14 cellular contexts compared by ENCODE assay signal in genomic region chr4:10587296-10587695, GRCh38.
DNase-seq lines count a peak whose midpoint lies in the region; ATAC-seq and TF ChIP-seq lines count a peak whose summit lies in the region.
"Had no signal": no experiment of that assay in that cellular context is flagged by ENCODE, and none has a peak within 500 bp of the region (broad histone marks: within the 10 kb centered on the region; RNA-seq: fewer than 3 reads in every experiment).

No MANE protein-coding gene starts in this region.

- H3K79me2 ChIP-seq in Loucy (ENCODE audit: insufficient read depth, low read length): no peaks in the 10 kb centered on the region

- no peaks in the 10 kb centered on the region for H3K36me3 ChIP-seq in Loucy (ENCODE audit: insufficient read depth, low read length)
- H3K36me3 ChIP-seq: HAP-1 had no signal

- ATAC-seq in effector memory CD8-positive, alpha-beta T cell (replicated peaks): no peak
- ATAC-seq in stimulated activated naive B cell treated with anti-CD40 and anti-IgM and Interleukin-4, amounts not matched to agents 10 μg/mL and 1 μg/mL and 100 μg/mL, for 72 hours (replicated peaks): no peak
- ATAC-seq: GM12878 had no signal

- H3K9ac ChIP-seq in Loucy (ENCODE audit: low read depth, low read length, poor library complexity, severe bottlenecking): peak overlapping the region; percentile 58

- no peak for TF ChIP-seq CTCF in Loucy (conservative IDR thresholded peaks at IDR 0.05; ENCODE audit: low read length)

- no peaks in the 10 kb centered on the region for H3K27me3 ChIP-seq in Loucy (ENCODE audit: insufficient read depth, low read length, poor library complexity, severe bottlenecking)

- peaks cover 32 to 36% of the 10 kb centered on the region in 2 donors for H3K4me1 Mint-ChIP-seq in effector memory CD8-positive, alpha-beta T cell (ENCODE audit: low read depth in 2 of 2)
- peaks cover 23 to 40% of the 10 kb centered on the region in 2 donors for H3K4me1 Mint-ChIP-seq in stimulated activated naive B cell treated with anti-CD40 and anti-IgM and Interleukin-4, amounts not matched to agents 10 μg/mL and 1 μg/mL and 100 μg/mL, for 72 hours

- H3K27ac Mint-ChIP-seq in effector memory CD8-positive, alpha-beta T cell: peak overlapping the region; percentile 5 to 83
- peak overlapping the region; percentile 59 for H3K27ac Mint-ChIP-seq in stimulated activated naive B cell treated with anti-CD40 and anti-IgM and Interleukin-4, amounts not matched to agents 10 μg/mL and 1 μg/mL and 100 μg/mL, for 72 hours

- peak overlapping the region; percentile 45; the same call in 1 of the 2 replicates for H2AFZ ChIP-seq in Loucy (ENCODE audit: low read length)

- H3K9me2 ChIP-seq in Loucy (replicated peaks; ENCODE audit: low read depth, low read length): no peaks in the 10 kb centered on the region

- H3K9me3 Mint-ChIP-seq in effector memory CD8-positive, alpha-beta T cell: no peaks in the 10 kb centered on the region
- H3K9me3 Mint-ChIP-seq in stimulated activated naive B cell treated with anti-CD40 and anti-IgM and Interleukin-4, amounts not matched to agents 10 μg/mL and 1 μg/mL and 100 μg/mL, for 72 hours: no peaks in the 10 kb centered on the region
- H3K9me3 Mint-ChIP-seq: CD4-positive, alpha-beta T cell had no signal

- peaks cover 0 to 9% of the 10 kb centered on the region in 2 donors for H3K27me3 Mint-ChIP-seq in effector memory CD8-positive, alpha-beta T cell
- no peaks in the 10 kb centered on the region for H3K27me3 Mint-ChIP-seq in stimulated activated naive B cell treated with anti-CD40 and anti-IgM and Interleukin-4, amounts not matched to agents 10 μg/mL and 1 μg/mL and 100 μg/mL, for 72 hours
- H3K27me3 Mint-ChIP-seq: CD4-positive, alpha-beta T cell had no signal

- H3K4me1 ChIP-seq in Loucy (ENCODE audit: insufficient read depth, low read length, poor library complexity, severe bottlenecking): peaks cover 59% of the 10 kb centered on the region
- H3K4me1 ChIP-seq: HAP-1 had no signal

- peak overlapping the region; percentile 64 for H3K4me2 ChIP-seq in Loucy (ENCODE audit: low read depth, low read length, poor library complexity, severe bottlenecking)

- no peaks in the 10 kb centered on the region for H3K36me3 Mint-ChIP-seq in effector memory CD8-positive, alpha-beta T cell (ENCODE audit: insufficient read depth)
- peaks cover 3 to 4% of the 10 kb centered on the region in 2 donors for H3K36me3 Mint-ChIP-seq in stimulated activated naive B cell treated with anti-CD40 and anti-IgM and Interleukin-4, amounts not matched to agents 10 μg/mL and 1 μg/mL and 100 μg/mL, for 72 hours

- H3F3A ChIP-seq in Loucy (ENCODE audit: low read depth): peaks cover 11% of the 10 kb centered on the region

- DNase-seq in NCI-H748 (lab: John Stamatoyannopoulos, UW; ENCODE audit: unreplicated experiment) (peak; percentile 41), NCI-H748 treated with DMSO at 0.1 percent for 48 hours (lab: John Stamatoyannopoulos, UW) (no peak), NCI-H1048 (lab: John Stamatoyannopoulos, UW) (no peak), NCI-H526 (lab: John Stamatoyannopoulos, UW) (no peak)
- no peak for DNase-seq in effector memory CD8-positive, alpha-beta T cell
- no peak for DNase-seq in stimulated activated naive B cell treated with anti-CD40 and anti-IgM and Interleukin-4, amounts not matched to agents 10 μg/mL and 1 μg/mL and 100 μg/mL, for 72 hours
- DNase-seq in activated CD8-positive, alpha-beta memory T cell treated with anti-CD3 and anti-CD28 coated beads for 24 hours: no peak
- DNase-seq: C1 segment of cervical spinal cord, Calu3, DMS 273 treated with DMSO at 0.1 percent for 48 hours had no signal

- no peaks in the 10 kb centered on the region for H4K20me1 ChIP-seq in Loucy (ENCODE audit: insufficient read depth, low read length, poor library complexity, severe bottlenecking)

- H3K4me3 Mint-ChIP-seq in effector memory CD8-positive, alpha-beta T cell: peak overlapping the region; percentile 61 to 67
- H3K4me3 Mint-ChIP-seq in stimulated activated naive B cell treated with anti-CD40 and anti-IgM and Interleukin-4, amounts not matched to agents 10 μg/mL and 1 μg/mL and 100 μg/mL, for 72 hours: no peak overlapping the region

- H3K9me3 ChIP-seq in Loucy (ENCODE audit: insufficient read depth, low read depth, low read length): no peaks in the 10 kb centered on the region
- H3K9me3 ChIP-seq: HAP-1 had no signal

- peak overlapping the region; percentile 33 for H3K4me3 ChIP-seq in Loucy (ENCODE audit: low read length, poor library complexity, severe bottlenecking)
- H3K4me3 ChIP-seq: GM12878, HAP-1 had no signal

Comparison
In these comparisons a context has a peak if more than half of its experiments do, and no peak if none do; other contexts are left out.
1. H3K4me3 Mint-ChIP-seq: peak in effector memory CD8-positive, alpha-beta T cell (2 of 2); none in stimulated activated naive B cell treated with anti-CD40 and anti-IgM and Interleukin-4, amounts not matched to agents 10 μg/mL and 1 μg/mL and 100 μg/mL, for 72 hours (0 of 2).